ENCODE assay signal across 18 cellular contexts in genomic region chr1:15422871-15423270, GRCh38. TPM values are rescaled to one million over a fixed set of nuclear protein-coding genes. Genes with fewer than 3 reads are reported as not detected.
"Had no signal": no experiment of that assay in that cellular context is flagged by ENCODE, and none has a peak within 500 bp of the region (broad histone marks: within the 10 kb centered on the region; RNA-seq: fewer than 3 reads in every experiment).

No MANE protein-coding gene starts in this region.

- DNase-seq: activated naive CD4-positive, alpha-beta T cell treated with anti-CD3 and anti-CD28 coated beads, Interleukin-2, amount 50 U/mL, for 16 hours; activated T-cell treated with anti-CD3 and anti-CD28 coated beads, Interleukin-2, amount 50 U/mL, for 1 hour; amygdala; brain microvascular endothelial cell; cerebellar nuclear complex; head of caudate nucleus; mammary epithelial cell; right lobe of liver; SHP77; stimulated activated CD4-positive, alpha-beta T cell treated with anti-CD3 and anti-CD28 coated beads, Interleukin-4, amount 100 ng/mL, for 1 hour; stimulated activated CD8-positive, alpha-beta memory T cell treated with anti-CD3 and anti-CD28 coated beads, Interleukin-4, amount 100 ng/mL, for 48 hours; stimulated activated naive CD8-positive, alpha-beta T cell treated with anti-CD3 and anti-CD28 coated beads, Interleukin-15, amount 100 ng/mL, for 72 hours; thyroid gland had no signal

- H3K27ac ChIP-seq: brain microvascular endothelial cell, esophagus muscularis mucosa, thyroid gland had no signal

- H3K9me3 Mint-ChIP-seq: stimulated activated naive CD8-positive, alpha-beta T cell treated with anti-CD3 and anti-CD28 coated beads, Interleukin-15, amount 100 ng/mL, for 72 hours; T-helper 2 cell treated with Interferon-gamma antibody and Interleukin-4, amounts not matched to agents 5 μg/mL and 100 μg/mL, for 36 hours had no signal

- H3K27me3 Mint-ChIP-seq: stimulated activated naive CD8-positive, alpha-beta T cell treated with anti-CD3 and anti-CD28 coated beads, Interleukin-15, amount 100 ng/mL, for 72 hours had no signal

- H3K9me3 ChIP-seq: esophagus muscularis mucosa, right lobe of liver, thyroid gland had no signal

- H3K4me3 Mint-ChIP-seq: stimulated activated naive CD8-positive, alpha-beta T cell treated with anti-CD3 and anti-CD28 coated beads, Interleukin-15, amount 100 ng/mL, for 72 hours; T-helper 2 cell treated with Interferon-gamma antibody and Interleukin-4, amounts not matched to agents 5 μg/mL and 100 μg/mL, for 36 hours had no signal

- H3K4me3 ChIP-seq: esophagus muscularis mucosa, right lobe of liver, thyroid gland had no signal

- H3K27ac Mint-ChIP-seq: stimulated activated naive CD8-positive, alpha-beta T cell treated with anti-CD3 and anti-CD28 coated beads, Interleukin-15, amount 100 ng/mL, for 72 hours; T-helper 2 cell treated with Interferon-gamma antibody and Interleukin-4, amounts not matched to agents 5 μg/mL and 100 μg/mL, for 36 hours had no signal

- ATAC-seq: left lobe of liver; right lobe of liver; stimulated activated naive CD8-positive, alpha-beta T cell treated with anti-CD3 and anti-CD28 coated beads, Interleukin-15, amount 100 ng/mL, for 72 hours had no signal

- H3K27me3 ChIP-seq: brain microvascular endothelial cell, esophagus muscularis mucosa, right lobe of liver, thyroid gland had no signal

- H3K36me3 ChIP-seq: brain microvascular endothelial cell, right lobe of liver had no signal

RNA-seq across cellular contexts. Expression of gene CTRC, which starts 15.4 kb away (rescaled TPM):
- total RNA-seq: dermis microvascular lymphatic vessel endothelial cell, fibroblast of villous mesenchyme, mammary epithelial cell, right lobe of liver had no signal
- polyA plus RNA-seq: mammary epithelial cell had no signal

RNA-seq across cellular contexts. Expression of gene CELA2A, which starts 33.7 kb away (rescaled TPM):
- total RNA-seq: dermis microvascular lymphatic vessel endothelial cell, esophagus muscularis mucosa, fibroblast of villous mesenchyme, mammary epithelial cell, right lobe of liver, thyroid gland had no signal
- polyA plus RNA-seq: mammary epithelial cell had no signal

RNA-seq across cellular contexts. Expression of gene CELA2B, which starts 53.0 kb away (rescaled TPM):
- total RNA-seq: dermis microvascular lymphatic vessel endothelial cell, esophagus muscularis mucosa, fibroblast of villous mesenchyme, mammary epithelial cell, right lobe of liver, thyroid gland had no signal
- polyA plus RNA-seq: mammary epithelial cell had no signal
